Comparison of ENCODE assay signal across 8 cellular contexts in the genomic region with DNA sequence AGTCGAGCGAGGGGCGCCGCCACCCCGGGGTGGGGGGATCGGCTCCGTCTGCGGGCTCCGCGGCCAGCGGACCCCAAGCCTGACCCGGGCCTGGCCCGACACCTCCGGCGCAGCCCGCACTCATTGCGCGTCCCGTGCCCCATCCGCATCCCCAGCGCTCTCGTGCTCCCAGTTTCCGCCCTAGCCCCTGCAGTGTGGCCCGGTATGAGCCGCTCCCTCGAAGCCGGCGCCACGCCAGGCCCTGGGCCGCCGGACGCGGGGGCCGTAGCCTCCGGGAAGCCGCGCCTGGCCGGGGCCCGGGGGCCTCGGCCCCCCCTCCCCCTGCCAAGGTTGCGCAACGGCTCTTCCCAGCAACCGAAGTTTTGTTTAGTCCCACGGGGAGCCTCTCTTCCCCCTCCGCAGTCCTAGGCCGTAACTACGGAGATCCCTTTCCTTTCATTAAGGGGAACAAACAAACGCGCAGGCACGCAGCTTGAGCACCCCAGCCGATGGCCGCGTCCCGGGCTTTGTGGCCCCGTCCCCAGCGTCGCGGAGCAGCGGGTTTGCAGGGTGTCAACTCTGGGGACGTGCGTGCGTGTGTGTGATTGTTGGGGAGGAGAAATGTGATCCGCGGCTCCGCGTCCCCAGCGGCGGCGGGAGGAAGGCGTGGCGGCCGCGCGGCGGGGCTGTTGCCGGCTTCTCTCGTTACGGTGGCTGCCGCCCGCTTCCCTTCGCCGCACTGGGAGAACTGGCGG. TPM values are rescaled to one million over a fixed set of nuclear protein-coding genes. Genes with fewer than 3 reads are reported as not detected.
DNase-seq lines count a peak whose midpoint lies in the region; ATAC-seq and TF ChIP-seq lines count a peak whose summit lies in the region.

No MANE protein-coding gene starts in this region.

- peak; percentile 65 for DNase-seq in BE2C
- DNase-seq in GM19238 (ENCODE audit: insufficient read length, low spot score): peak; percentile 48
- DNase-seq in NCI-H524 treated with DMSO at 0.1 percent for 48 hours (lab: John Stamatoyannopoulos, UW): peak; percentile 27
- peak; percentile 59 to 62 for DNase-seq in activated CD4-positive, alpha-beta T cell treated with anti-CD3 and anti-CD28 coated beads, Interleukin-2, amount 50 U/mL, for 4 hours
- peak; percentile 74 to 79 for DNase-seq in dermis microvascular lymphatic vessel endothelial cell (ENCODE audit: low read depth in 2 of 2)
- DNase-seq in lower leg skin (ENCODE audit: low spot score in 2 of 2): peak; percentile 83 to 97
- DNase-seq in stimulated activated CD4-positive, alpha-beta T cell treated with anti-CD3 and anti-CD28 coated beads, Interleukin-4, amount 100 ng/mL, for 4 hours: peak; percentile 65 to 69

- H3K27me3 ChIP-seq in BE2C: no peaks in the 10 kb centered on the region

- H3K4me3 ChIP-seq in BE2C (ENCODE audit: low read depth, low read length): peak overlapping the region; percentile 61
- H3K4me3 ChIP-seq in lower leg skin (ENCODE audit: low read depth, poor library complexity, severe bottlenecking): peak overlapping the region; percentile 99

- H3K36me3 ChIP-seq in BE2C: no peaks in the 10 kb centered on the region

- no peak for TF ChIP-seq POLR2A in lower leg skin (IDR thresholded peaks at IDR 0.05)

- H3K4me1 ChIP-seq in BE2C: no peaks in the 10 kb centered on the region; the same call in 1 of the 2 replicates

- intact Hi-C loops in lower leg skin (cut with DNase I; ENCODE audit: low total_unique reads): no loop called here

- H3K9me3 ChIP-seq in BE2C: no peaks in the 10 kb centered on the region

- 0 to 2% methylated on average over 41 to 55 of the region's 83 CpGs for WGBS in lower leg skin, 2 donors

- ATAC-seq in HG03442 (IDR thresholded peaks at IDR 0.05; ENCODE audit: unreplicated experiment): peak; percentile 32

- no peak; the same call in 1 of the 2 replicates for TF ChIP-seq CTCF in BE2C (IDR thresholded peaks at IDR 0.05; ENCODE audit: low read depth, low read length)
- no peak for TF ChIP-seq CTCF in lower leg skin (IDR thresholded peaks at IDR 0.05)

RNA-seq across cellular contexts. Expression of gene HIPK3, which starts 0.9 kb away (rescaled TPM):
- 2.0 TPM for polyA plus RNA-seq in BE2C (2012; ENCODE audit: insufficient read depth, insufficient read length, low read depth)
- total RNA-seq in dermis microvascular lymphatic vessel endothelial cell (62.6 and 92.7 TPM in 2 replicates), lower leg skin (100 to 1,000 TPM in 3 of 4 donors, 10 to 100 TPM in 1; 89.1 to 118 (median 107) TPM)

Comparison
In these comparisons a context has a peak if more than half of its experiments do, and no peak if none do; other contexts are left out.
1. Peak in every context shown above with its lines: DNase-seq, ATAC-seq and H3K4me3 ChIP-seq.
2. DNase-seq: peak in every context shown above with its lines; median percentile 90 in lower leg skin; 76 in dermis microvascular lymphatic vessel endothelial cell; 67 in stimulated activated CD4-positive, alpha-beta T cell treated with anti-CD3 and anti-CD28 coated beads, Interleukin-4, amount 100 ng/mL, for 4 hours; 65 in BE2C; 60 in activated CD4-positive, alpha-beta T cell treated with anti-CD3 and anti-CD28 coated beads, Interleukin-2, amount 50 U/mL, for 4 hours; 48 in GM19238; 27 in NCI-H524 treated with DMSO at 0.1 percent for 48 hours.